Comparison of ENCODE assay signal across 16 cellular contexts in the genomic region with DNA sequence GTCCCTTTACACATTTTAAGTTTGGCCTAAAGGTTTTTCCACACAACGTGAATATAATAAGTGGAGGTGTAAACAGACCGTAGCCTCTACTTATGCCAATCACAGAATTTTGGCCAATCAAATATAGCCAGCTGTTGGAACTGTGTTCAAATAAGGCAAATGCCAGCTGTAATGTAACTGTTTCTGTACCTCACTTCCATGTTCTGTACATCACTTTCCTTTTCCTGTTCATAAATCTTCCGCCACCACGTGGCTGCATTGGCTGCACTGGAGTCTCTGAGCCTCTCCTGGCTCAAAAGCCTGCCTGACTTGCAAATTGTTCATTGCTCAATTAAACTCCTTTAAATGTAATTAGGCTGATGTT.
"Had no signal": no experiment of that assay in that cellular context is flagged by ENCODE, and none has a peak within 500 bp of the region (broad histone marks: within the 10 kb centered on the region; RNA-seq: fewer than 3 reads in every experiment).

No MANE protein-coding gene starts in this region.

- ATAC-seq: activated CD8-positive, alpha-beta memory T cell treated with anti-CD3 and anti-CD28 coated beads, Interleukin-2, amount 10 ng/mL, durations not matched to agents 7 days and 5 days; left lobe of liver; naive thymus-derived CD4-positive, alpha-beta T cell; stimulated activated naive B cell treated with anti-CD40 and anti-IgM and Interleukin-4, amounts not matched to agents 10 μg/mL and 1 μg/mL and 100 μg/mL, for 72 hours had no signal

- H3K36me3 Mint-ChIP-seq: activated CD8-positive, alpha-beta memory T cell treated with anti-CD3 and anti-CD28 coated beads, Interleukin-2, amount 10 ng/mL, durations not matched to agents 7 days and 5 days; activated naive CD4-positive, alpha-beta T cell treated with anti-CD3 and anti-CD28 coated beads, Interleukin-2, amount 10 ng/mL, durations not matched to agents 7 days and 5 days; stimulated activated naive B cell treated with anti-CD40 and anti-IgM and Interleukin-4, amounts not matched to agents 10 μg/mL and 1 μg/mL and 100 μg/mL, for 72 hours had no signal

- H3K36me3 ChIP-seq: esophagus muscularis mucosa, tibial artery, vagina had no signal

- H3K27me3 Mint-ChIP-seq: activated CD8-positive, alpha-beta memory T cell treated with anti-CD3 and anti-CD28 coated beads, Interleukin-2, amount 10 ng/mL, durations not matched to agents 7 days and 5 days; activated naive CD4-positive, alpha-beta T cell treated with anti-CD3 and anti-CD28 coated beads, Interleukin-2, amount 10 ng/mL, durations not matched to agents 7 days and 5 days; stimulated activated naive B cell treated with anti-CD40 and anti-IgM and Interleukin-4, amounts not matched to agents 10 μg/mL and 1 μg/mL and 100 μg/mL, for 72 hours had no signal

- H3K27me3 ChIP-seq: esophagus muscularis mucosa, hepatocyte, tibial artery, vagina had no signal

- H3K4me3 Mint-ChIP-seq: activated CD8-positive, alpha-beta memory T cell treated with anti-CD3 and anti-CD28 coated beads, Interleukin-2, amount 10 ng/mL, durations not matched to agents 7 days and 5 days; activated naive CD4-positive, alpha-beta T cell treated with anti-CD3 and anti-CD28 coated beads, Interleukin-2, amount 10 ng/mL, durations not matched to agents 7 days and 5 days; naive thymus-derived CD4-positive, alpha-beta T cell; stimulated activated naive B cell treated with anti-CD40 and anti-IgM and Interleukin-4, amounts not matched to agents 10 μg/mL and 1 μg/mL and 100 μg/mL, for 72 hours had no signal

- DNase-seq: activated CD4-positive, alpha-beta T cell treated with anti-CD3 and anti-CD28 coated beads, Interleukin-2, amount 50 U/mL, for 48 hours; activated CD8-positive, alpha-beta memory T cell treated with anti-CD3 and anti-CD28 coated beads, Interleukin-2, amount 10 ng/mL, durations not matched to agents 7 days and 5 days; activated naive CD4-positive, alpha-beta T cell treated with anti-CD3 and anti-CD28 coated beads, Interleukin-2, amount 10 ng/mL, durations not matched to agents 7 days and 5 days; activated T-cell treated with anti-CD3 and anti-CD28 coated beads, Interleukin-2, amount 50 U/mL, for 1 hour; caudate nucleus; islet precursor cell; naive thymus-derived CD4-positive, alpha-beta T cell; stimulated activated CD4-positive, alpha-beta T cell treated with anti-CD3 and anti-CD28 coated beads, Interleukin-2, amount 100 ng/mL, for 48 hours; stimulated activated naive B cell treated with anti-CD40 and anti-IgM and Interleukin-4, amounts not matched to agents 10 μg/mL and 1 μg/mL and 100 μg/mL, for 72 hours; tibial artery had no signal

- H3K9me3 Mint-ChIP-seq: activated T-helper 2 cell treated with anti-CD3 and anti-CD28 coated beads, Interferon-gamma antibody, Interleukin-2, Interleukin-4, amounts not matched to agents 10 μg/mL and 5 μg/mL and 100 μg/mL, durations not matched to agents 14 hours and 24 hours and 36 hours had no signal

- H3K4me3 ChIP-seq: esophagus muscularis mucosa, hepatocyte, tibial artery, vagina had no signal

- H2AFZ ChIP-seq: hepatocyte had no signal

- H3K4me1 Mint-ChIP-seq: activated CD8-positive, alpha-beta memory T cell treated with anti-CD3 and anti-CD28 coated beads, Interleukin-2, amount 10 ng/mL, durations not matched to agents 7 days and 5 days; activated naive CD4-positive, alpha-beta T cell treated with anti-CD3 and anti-CD28 coated beads, Interleukin-2, amount 10 ng/mL, durations not matched to agents 7 days and 5 days; naive thymus-derived CD4-positive, alpha-beta T cell; stimulated activated naive B cell treated with anti-CD40 and anti-IgM and Interleukin-4, amounts not matched to agents 10 μg/mL and 1 μg/mL and 100 μg/mL, for 72 hours had no signal

- H3K27ac Mint-ChIP-seq: activated CD8-positive, alpha-beta memory T cell treated with anti-CD3 and anti-CD28 coated beads, Interleukin-2, amount 10 ng/mL, durations not matched to agents 7 days and 5 days; activated naive CD4-positive, alpha-beta T cell treated with anti-CD3 and anti-CD28 coated beads, Interleukin-2, amount 10 ng/mL, durations not matched to agents 7 days and 5 days; activated T-helper 2 cell treated with anti-CD3 and anti-CD28 coated beads, Interferon-gamma antibody, Interleukin-2, Interleukin-4, amounts not matched to agents 10 μg/mL and 5 μg/mL and 100 μg/mL, durations not matched to agents 14 hours and 24 hours and 36 hours; naive thymus-derived CD4-positive, alpha-beta T cell; stimulated activated naive B cell treated with anti-CD40 and anti-IgM and Interleukin-4, amounts not matched to agents 10 μg/mL and 1 μg/mL and 100 μg/mL, for 72 hours had no signal

- H3K27ac ChIP-seq: esophagus muscularis mucosa, hepatocyte, tibial artery, vagina, VCaP had no signal

- H3K9me3 ChIP-seq: esophagus muscularis mucosa, tibial artery, vagina had no signal

- H3K4me2 ChIP-seq: hepatocyte had no signal

- H3K4me1 ChIP-seq: esophagus muscularis mucosa, tibial artery, vagina had no signal
